8 cellular contexts compared by ENCODE assay signal in the genomic region with DNA sequence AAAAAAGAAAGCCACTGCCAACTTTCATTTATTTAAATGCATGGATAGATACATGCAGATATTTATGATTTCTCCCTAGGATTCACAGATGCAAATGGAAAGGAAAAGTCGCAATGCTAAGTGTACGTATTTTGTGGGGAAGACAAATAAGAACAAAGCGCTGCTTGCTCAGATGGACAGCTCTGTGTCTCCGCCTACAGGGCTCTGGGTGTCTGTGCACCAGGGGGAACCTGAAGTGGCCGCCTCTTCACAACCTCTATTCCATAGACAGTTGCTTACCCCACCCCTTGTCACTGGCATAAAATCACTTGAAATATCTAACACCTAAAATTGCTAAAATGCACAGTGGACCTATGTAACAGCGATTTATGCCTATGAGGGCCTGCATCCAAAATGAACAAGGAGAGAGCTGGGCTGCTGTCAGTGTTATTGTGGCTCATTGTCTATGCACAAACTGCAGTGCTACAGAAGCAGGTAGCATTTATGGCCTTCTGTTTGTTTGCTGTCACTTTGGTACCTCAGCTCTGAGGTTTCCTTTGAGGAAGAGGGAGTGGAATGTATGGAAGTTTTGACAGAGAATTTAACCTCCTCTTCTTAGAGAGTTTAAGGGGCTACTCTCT. TPM values are rescaled to one million over a fixed set of nuclear protein-coding genes. Genes with fewer than 3 reads are reported as not detected.
DNase-seq lines count a peak whose midpoint lies in the region; ATAC-seq and TF ChIP-seq lines count a peak whose summit lies in the region.

No MANE protein-coding gene starts in this region.

- H3K4me3 Mint-ChIP-seq in MCF 10A (ENCODE audit: unreplicated experiment), result no peak overlapping the region

- H3K9me3 Mint-ChIP-seq in MCF 10A (ENCODE audit: unreplicated experiment), result no peaks in the 10 kb centered on the region

- H3K27me3 ChIP-seq in GM06990 (replicated peaks; ENCODE audit: control insufficient read depth, insufficient read depth, low read length), result no peaks in the 10 kb centered on the region

- H3K36me3 Mint-ChIP-seq in MCF 10A (ENCODE audit: insufficient read depth, unreplicated experiment), result no peaks in the 10 kb centered on the region

- H3K4me3 ChIP-seq in GM06990 (replicated peaks; ENCODE audit: low read depth, low read length), result no peak overlapping the region

- TF ChIP-seq CTCF in 22Rv1 (IDR thresholded peaks at IDR 0.05) (peak; percentile 76), GM06990 (IDR thresholded peaks at IDR 0.05; ENCODE audit: insufficient read depth, low read length, poor library complexity, severe bottlenecking) (peak; percentile 85), LNCAP (IDR thresholded peaks at IDR 0.05) (peak; percentile 71), MCF 10A (IDR thresholded peaks at IDR 0.05; ENCODE audit: unreplicated experiment) (peak; percentile 77)

- peak; percentile 79 for ATAC-seq in left lobe of liver
- ATAC-seq in HG03095 (IDR thresholded peaks at IDR 0.05; ENCODE audit: unreplicated experiment), result no peak

- intact Hi-C loops in MCF 10A (cut with micrococcal nuclease), result loop anchor here (1.0 to 10.0 kb wide), 4 partner anchors 462 to 1122 kb away; a partner anchor contains a TSS

- CTCF ChIA-PET in MCF 10A (lab: Yijun Ruan, JAX), result interaction anchor here (0.6 to 1.4 kb wide), 10 partner anchors 10 to 553 kb away, joined by 3 to 10 read pairs (median 4); no protein-coding TSS in a partner anchor

- DNase-seq in GM06990 (ENCODE audit: extremely low read depth, insufficient read length) (no peak), UCSD-AML1 (lab: John Stamatoyannopoulos, UW; ENCODE audit: unreplicated experiment) (peak; percentile 24), MCF 10A (ENCODE audit: unreplicated experiment) (peak; percentile 46), left lobe of liver (ENCODE audit: low spot score) (no peak)
- DNase-seq in stimulated activated CD8-positive, alpha-beta memory T cell treated with anti-CD3 and anti-CD28 coated beads, Interleukin-2, amount 100 ng/mL, for 48 hours (ENCODE audit: low read depth in 2 of 2), result peak; percentile 7 to 13

- H3K4me1 Mint-ChIP-seq in MCF 10A (ENCODE audit: insufficient read depth, unreplicated experiment), result no peaks in the 10 kb centered on the region

- H3K36me3 ChIP-seq in GM06990 (ENCODE audit: control insufficient read depth, insufficient read depth, low read length), result no peaks in the 10 kb centered on the region

- H3K27ac Mint-ChIP-seq in MCF 10A (ENCODE audit: low read depth, unreplicated experiment), result no peak overlapping the region

- H3K27me3 Mint-ChIP-seq in MCF 10A (ENCODE audit: insufficient read depth, unreplicated experiment), result peaks cover 83% of the 10 kb centered on the region

- H3K27ac ChIP-seq in 22Rv1, result no peak overlapping the region

- no TSS peak for BruUV-seq in MCF 10A (replicated peaks; lab: Mats Ljungman, UMichigan)

- POLR2A ChIA-PET in MCF 10A (lab: Yijun Ruan, JAX), result no interaction called here

RNA-seq across cellular contexts. Expression of a gene that starts 58.6 kb away (rescaled TPM):
- not detected in 2 replicates for total RNA-seq in MCF 10A (2022)
- not detected for total RNA-seq in left lobe of liver

Comparison
In these comparisons a context has a peak if more than half of its experiments do, and no peak if none do; other contexts are left out.
1. DNase-seq: peak in UCSD-AML1 (single experiment), MCF 10A (single experiment) and stimulated activated CD8-positive, alpha-beta memory T cell treated with anti-CD3 and anti-CD28 coated beads, Interleukin-2, amount 100 ng/mL, for 48 hours (2 of 2); none in GM06990 (single experiment) and left lobe of liver (single experiment).
2. Peak in every context shown above with its lines, with median percentiles within 50 percentile points of each other: CTCF ChIP-seq.